In the genomic region with DNA sequence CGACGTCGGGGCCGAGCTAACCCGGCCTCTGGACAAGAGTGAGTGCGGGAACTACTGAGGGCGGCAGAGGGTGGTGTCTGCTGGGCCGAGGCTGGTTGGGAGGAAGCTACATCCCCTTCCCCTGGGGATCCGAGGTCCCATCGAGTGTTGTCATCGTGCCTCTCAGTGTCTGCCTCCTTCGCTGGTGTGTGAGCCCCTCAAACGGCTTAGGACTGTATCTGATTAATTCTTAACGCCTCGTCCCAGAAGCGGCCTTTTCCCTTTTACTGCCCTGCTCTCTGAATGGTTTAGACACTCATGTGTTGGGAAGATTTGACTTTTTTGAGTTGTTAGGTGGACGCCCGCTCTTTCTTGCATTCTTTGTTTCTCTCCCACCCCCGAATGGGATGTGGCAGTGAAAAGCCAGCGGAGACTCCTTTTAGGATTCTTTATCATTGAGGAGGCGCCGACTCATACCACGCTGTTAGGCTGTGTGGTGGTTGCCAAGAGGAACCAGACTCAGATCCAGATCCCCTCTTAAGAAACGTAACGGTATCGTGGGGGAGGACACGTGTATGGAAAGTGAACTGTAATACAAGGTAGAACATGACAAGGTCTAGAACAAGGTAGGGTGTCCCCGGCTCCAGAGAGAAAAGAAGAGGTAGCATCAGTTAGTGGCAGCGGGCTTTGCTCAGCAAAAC, we compare ENCODE assay signal across 8 cellular contexts. TPM values are rescaled to one million over a fixed set of nuclear protein-coding genes. Genes with fewer than 3 reads are reported as not detected.
A peak's percentile ranks its signal among the peaks of the same experiment; 100 is the strongest.
DNase-seq lines count a peak whose midpoint lies in the region; ATAC-seq and TF ChIP-seq lines count a peak whose summit lies in the region.

No MANE protein-coding gene starts in this region.

- POLR2A ChIA-PET in AG04450 (lab: Yijun Ruan, JAX) = interaction anchor here (1.0 kb wide), 1 partner anchor 225 kb away, joined by 3 read pairs; a partner anchor contains a TSS

- TF ChIP-seq CTCF in AG04450 (IDR thresholded peaks at IDR 0.05; ENCODE audit: low read depth, low read length) (no peak), choroid plexus epithelial cell (conservative IDR thresholded peaks at IDR 0.05; ENCODE audit: low read depth, low read length) (no peak), vagina (IDR thresholded peaks at IDR 0.05) (no peak)

- peaks cover 4% of the 10 kb centered on the region; the same call in 1 of the 2 replicates for H3K9me3 ChIP-seq in AG04450 (ENCODE audit: control insufficient read depth, insufficient read depth, low read length)
- H3K9me3 ChIP-seq in SJCRH30 (replicated peaks) = no peaks in the 10 kb centered on the region
- H3K9me3 ChIP-seq in mesodermal cell (ENCODE audit: control insufficient read depth, low read length) = no peaks in the 10 kb centered on the region
- H3K9me3 ChIP-seq in vagina = no peaks in the 10 kb centered on the region

- H3K27ac ChIP-seq in AG04450 (ENCODE audit: low read depth, low read length) (peak overlapping the region; percentile 95), SJCRH30 (peak overlapping the region; percentile 97), mesodermal cell (ENCODE audit: low read depth, low read length, severe bottlenecking) (peak overlapping the region; percentile 98), vagina (peak overlapping the region; percentile 91)

- peak overlapping the region; percentile 99 for H3K4me3 ChIP-seq in AG04450 (ENCODE audit: low read depth, low read length)
- peak overlapping the region; percentile 94 for H3K4me3 ChIP-seq in SJCRH30
- peak overlapping the region; percentile 99 for H3K4me3 ChIP-seq in choroid plexus epithelial cell (ENCODE audit: low read depth, low read length)
- peak overlapping the region; percentile 89 for H3K4me3 ChIP-seq in mesodermal cell (ENCODE audit: extremely low read depth, insufficient read depth, low read length, poor library complexity, severe bottlenecking)
- H3K4me3 ChIP-seq in vagina = peak overlapping the region; percentile 83 to 95

- H3K36me3 ChIP-seq in SJCRH30 (no peaks in the 10 kb centered on the region; the same call in 1 of the 2 replicates), mesodermal cell (ENCODE audit: control insufficient read depth, insufficient read depth, low read length) (peaks cover 26% of the 10 kb centered on the region), vagina (no peaks in the 10 kb centered on the region)

- intact Hi-C loops in vagina (cut with DNase I) = no loop called here

- H3K27me3 ChIP-seq in AG04450 (ENCODE audit: control insufficient read depth, insufficient read depth, low read length) (no peaks in the 10 kb centered on the region), SJCRH30 (no peaks in the 10 kb centered on the region), vagina (no peaks in the 10 kb centered on the region)

- WGBS in mesodermal cell (ENCODE audit: insufficient coverage in 2 of 2), 2 experiments = 4 to 6% methylated on average over 21 to 25 of the region's 29 CpGs

- H3K4me1 ChIP-seq in SJCRH30 (no peaks in the 10 kb centered on the region), mesodermal cell (ENCODE audit: control insufficient read depth, insufficient read depth, low read length, poor library complexity, severe bottlenecking) (no peaks in the 10 kb centered on the region), vagina (peaks cover 23% of the 10 kb centered on the region)

- no peak for TF ChIP-seq POLR2A in vagina (IDR thresholded peaks at IDR 0.05)

- peak; percentile 26 for ATAC-seq in GM21528 (IDR thresholded peaks at IDR 0.05; ENCODE audit: low FRiP score, unreplicated experiment)

- DNase-seq in AG04450 (ENCODE audit: low read depth, low spot score) (no peak), SJCRH30 (no peak), choroid plexus epithelial cell (ENCODE audit: low read depth) (peak; percentile 32), vagina (ENCODE audit: extremely low spot score in 2 of 2) (no peak), NCI-H1694 treated with DMSO at 0.1 percent for 48 hours (lab: John Stamatoyannopoulos, UW) (no peak), SKM-1 (lab: John Stamatoyannopoulos, UW; ENCODE audit: unreplicated experiment) (no peak)

- CTCF ChIA-PET in AG04450 (lab: Charles Lee) = no interaction called here

RNA-seq across cellular contexts. Expression of a gene that starts 0.6 kb away (rescaled TPM):
- polyA plus RNA-seq in AG04450 (2011; rRNA removed) = 28.0 and 31.8 TPM in 2 replicates
- polyA minus RNA-seq in AG04450 (2011; rRNA and poly(A)+ RNA removed) = 28.1 and 45.3 TPM in 2 replicates
- 38.8 and 43.4 TPM in 2 replicates for total RNA-seq in SJCRH30 (2014; rRNA removed; shearing (Covaris generic))
- 30.3 TPM for polyA plus RNA-seq in mesodermal cell (2013, experiment 1 of 2)
- polyA plus RNA-seq in mesodermal cell (2013, experiment 2 of 2) = 26.4 TPM
- 27.5 TPM for total RNA-seq in vagina

RNA-seq across cellular contexts. Expression of a gene that starts 39.5 kb away (rescaled TPM):
- 0.47 and 0.83 TPM in 2 replicates for polyA plus RNA-seq in AG04450 (2011; rRNA removed)
- 0.14 and 0.26 TPM in 2 replicates for polyA minus RNA-seq in AG04450 (2011; rRNA and poly(A)+ RNA removed)
- total RNA-seq in SJCRH30 (2014; rRNA removed; shearing (Covaris generic)) = 0.06 and 0.08 TPM in 2 replicates
- polyA plus RNA-seq in mesodermal cell (2013, experiment 1 of 2) = 0.37 TPM
- 0.30 TPM for polyA plus RNA-seq in mesodermal cell (2013, experiment 2 of 2)
- 2.5 TPM for total RNA-seq in vagina

RNA-seq across cellular contexts. Expression of a gene that starts 56.7 kb away (rescaled TPM):
- polyA plus RNA-seq in AG04450 (2011; rRNA removed) = 26.9 and 44.4 TPM in 2 replicates
- polyA minus RNA-seq in AG04450 (2011; rRNA and poly(A)+ RNA removed) = 5.1 and 11.8 TPM in 2 replicates
- total RNA-seq in SJCRH30 (2014; rRNA removed; shearing (Covaris generic)) = 19.6 and 25.3 TPM in 2 replicates
- 43.5 TPM for polyA plus RNA-seq in mesodermal cell (2013, experiment 1 of 2)
- polyA plus RNA-seq in mesodermal cell (2013, experiment 2 of 2) = 51.4 TPM
- total RNA-seq in vagina = 33.6 TPM
